ENCODE assay signal across 12 cellular contexts in genomic region chr4:15455290-15455689, GRCh38. TPM values are rescaled to one million over a fixed set of nuclear protein-coding genes. Genes with fewer than 3 reads are reported as not detected.
A peak's percentile ranks its signal among the peaks of the same experiment; 100 is the strongest.
DNase-seq lines count a peak whose midpoint lies in the region; ATAC-seq, FAIRE-seq and TF ChIP-seq lines count a peak whose summit lies in the region.
"Had no signal": no experiment of that assay in that cellular context is flagged by ENCODE, and none has a peak within 500 bp of the region (broad histone marks: within the 10 kb centered on the region; RNA-seq: fewer than 3 reads in every experiment).

No MANE protein-coding gene starts in this region.

- intact Hi-C loops in kidney (cut with DNase I) = loop anchor here (10.0 kb wide), 1 partner anchor 220 kb away; no protein-coding TSS in a partner anchor
- intact Hi-C loops in thyroid gland (cut with DNase I) = loop anchor here (5.0 kb wide), 1 partner anchor 218 kb away; no protein-coding TSS in a partner anchor

- no peak overlapping the region for H3K9ac ChIP-seq in kidney (ENCODE audit: low read length in 2 of 2)

- H3K36me3 ChIP-seq in kidney (ENCODE audit: control insufficient read depth in 1 of 2, insufficient read depth in 2 of 2, low read length in 2 of 2) (no peaks in the 10 kb centered on the region), thyroid gland (no peaks in the 10 kb centered on the region)

- no peaks in the 10 kb centered on the region for H3K27me3 ChIP-seq in thyroid gland

- DNase-seq in HCEC 1CT (peak; percentile 43), choroid plexus epithelial cell (ENCODE audit: low read depth) (peak; percentile 94), kidney (peak; percentile 73), thyroid gland (no peak), NCI-H1105 treated with DMSO at 0.1 percent for 48 hours (lab: John Stamatoyannopoulos, UW) (no peak), GDM1 (lab: John Stamatoyannopoulos, UW) (no peak), SW 1271 (lab: John Stamatoyannopoulos, UW) (no peak)
- DNase-seq: activated CD8-positive, alpha-beta T cell treated with anti-CD3 and anti-CD28 coated beads, Interleukin-2, amount 10 ng/mL, durations not matched to agents 7 days and 5 days; HFFc6; KG1; T-helper 2 cell had no signal

- FAIRE-seq in kidney (lab: Jason Lieb, UNC) = no peak

- TF ChIP-seq POLR2A in thyroid gland (IDR thresholded peaks at IDR 0.05) = no peak

- H3K27ac ChIP-seq in kidney (ENCODE audit: low read depth in 2 of 2, low read length in 2 of 2) (no peak overlapping the region), thyroid gland (peak overlapping the region in 2 of 3 donors; percentile 0 to 52)

- H3K9me3 ChIP-seq in kidney (ENCODE audit: control insufficient read depth in 1 of 2, low read length in 2 of 2) (no peaks in the 10 kb centered on the region), thyroid gland (no peaks in the 10 kb centered on the region)

- H3K4me1 ChIP-seq in kidney (ENCODE audit: control insufficient read depth in 1 of 2, insufficient read depth in 1 of 2, low read depth in 1 of 2, low read length in 2 of 2) (peaks cover 6 to 10% of the 10 kb centered on the region in 2 donors), thyroid gland (peaks cover 0 to 9% of the 10 kb centered on the region in 2 donors)

- no peak for ATAC-seq in HG03442 (IDR thresholded peaks at IDR 0.05; ENCODE audit: unreplicated experiment)
- ATAC-seq: activated CD8-positive, alpha-beta T cell treated with anti-CD3 and anti-CD28 coated beads, Interleukin-2, amount 10 ng/mL, durations not matched to agents 7 days and 5 days had no signal

- 91% methylated on average over 3 of the region's 3 CpGs for WGBS in thyroid gland, 2 donors

- no peak overlapping the region for H3K4me3 ChIP-seq in choroid plexus epithelial cell (ENCODE audit: low read depth, low read length)
- no peak overlapping the region for H3K4me3 ChIP-seq in kidney (ENCODE audit: low read length in 2 of 2)
- no peak overlapping the region for H3K4me3 ChIP-seq in thyroid gland (replicated peaks in 1 of 3)

- TF ChIP-seq CTCF in choroid plexus epithelial cell (conservative IDR thresholded peaks at IDR 0.05; ENCODE audit: low read depth, low read length) (no peak), kidney (IDR thresholded peaks at IDR 0.05; ENCODE audit: borderline replicate concordance, extremely low read depth, insufficient read depth) (no peak), thyroid gland (IDR thresholded peaks at IDR 0.05) (no peak)

RNA-seq across cellular contexts. Expression of gene CC2D2A, which starts 14.4 kb away (rescaled TPM):
- total RNA-seq in kidney = 26.7 TPM
- polyA plus RNA-seq in kidney (ENCODE audit: insufficient read depth, low read depth, low replicate concordance) = 51.2 TPM
- total RNA-seq in thyroid gland = 10 to 100 TPM; 13.6 to 25.1 (median 18.7) TPM
- total RNA-seq: activated CD8-positive, alpha-beta T cell treated with anti-CD3 and anti-CD28 coated beads, Interleukin-2, amount 10 ng/mL, durations not matched to agents 7 days and 5 days had no signal

RNA-seq across cellular contexts. Expression of gene C1QTNF7, which starts 27.5 kb away (rescaled TPM):
- total RNA-seq in kidney (2.2 TPM), thyroid gland (1 to 10 TPM; 1.2 to 9.5 (median 3.2) TPM)
- 5.3 TPM for polyA plus RNA-seq in kidney (ENCODE audit: insufficient read depth, low read depth, low replicate concordance)
- total RNA-seq: activated CD8-positive, alpha-beta T cell treated with anti-CD3 and anti-CD28 coated beads, Interleukin-2, amount 10 ng/mL, durations not matched to agents 7 days and 5 days had no signal

Comparison
In these comparisons a context has a peak if more than half of its experiments do, and no peak if none do; other contexts are left out.
1. DNase-seq: peak in HCEC 1CT (single experiment), choroid plexus epithelial cell (single experiment) and kidney (single experiment); none in thyroid gland (0 of 2), NCI-H1105 treated with DMSO at 0.1 percent for 48 hours (single experiment), GDM1 (single experiment) and SW 1271 (0 of 2).
2. H3K27ac ChIP-seq: peak in thyroid gland (2 of 3); none in kidney (0 of 2).